Comparison of ENCODE assay signal across 22 cellular contexts in the genomic region with DNA sequence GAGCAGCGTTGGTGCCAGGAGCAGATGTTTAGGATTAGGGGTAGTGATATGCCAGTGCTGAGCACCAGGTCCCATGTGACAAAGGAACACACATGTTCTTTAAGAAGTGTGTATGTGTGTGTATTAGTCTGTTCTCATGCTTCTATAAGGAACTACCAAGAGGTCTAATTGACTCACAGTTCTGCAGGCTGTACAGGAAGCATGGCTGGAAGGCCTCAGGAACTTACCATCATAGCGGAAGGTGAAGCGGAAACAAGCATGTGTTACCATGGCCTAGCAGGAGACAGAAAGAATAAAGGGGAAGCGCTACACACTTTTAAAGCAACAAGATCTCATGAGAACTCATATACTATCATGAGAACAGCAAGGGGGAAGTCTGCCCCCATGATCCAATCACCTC. TPM values are rescaled to one million over a fixed set of nuclear protein-coding genes. Genes with fewer than 3 reads are reported as not detected.
DNase-seq lines count a peak whose midpoint lies in the region; ATAC-seq, FAIRE-seq and TF ChIP-seq lines count a peak whose summit lies in the region.
"Had no signal": no experiment of that assay in that cellular context is flagged by ENCODE, and none has a peak within 500 bp of the region (broad histone marks: within the 10 kb centered on the region; RNA-seq: fewer than 3 reads in every experiment).

No MANE protein-coding gene starts in this region.

- no peak overlapping the region for H3K4me3 ChIP-seq in upper lobe of right lung
- H3K4me3 ChIP-seq: HAP-1 had no signal

- H3K36me3 Mint-ChIP-seq in progenitor cell of endocrine pancreas (ENCODE audit: insufficient read depth), result no peaks in the 10 kb centered on the region
- H3K36me3 Mint-ChIP-seq: CD14-positive monocyte; CD8-positive, alpha-beta T cell had no signal

- no peak overlapping the region for H3K27ac Mint-ChIP-seq in progenitor cell of endocrine pancreas
- H3K27ac Mint-ChIP-seq: CD8-positive, alpha-beta T cell had no signal

- DNase-seq in cardiac septum (ENCODE audit: low spot score) (peak; percentile 79), left cardiac atrium (no peak), MV-4-11 (lab: John Stamatoyannopoulos, UW) (peak; percentile 54), lung microvascular endothelial cell (ENCODE audit: low read depth in 2 of 2) (peak; percentile 3 to 5), upper lobe of right lung (no peak), progenitor cell of endocrine pancreas (ENCODE audit: low spot score, unreplicated experiment) (no peak), RCC 7860 (ENCODE audit: low spot score) (no peak)
- DNase-seq: CD8-positive, alpha-beta T cell; COR-L47; DMS153; DMS79 treated with DMSO at 0.1 percent for 48 hours; EL had no signal

- no peak overlapping the region for H3K4me3 Mint-ChIP-seq in progenitor cell of endocrine pancreas (ENCODE audit: low read depth)
- H3K4me3 Mint-ChIP-seq: CD14-positive monocyte; CD8-positive, alpha-beta T cell had no signal

- no peaks in the 10 kb centered on the region for H3K27me3 Mint-ChIP-seq in progenitor cell of endocrine pancreas

- H3K27me3 ChIP-seq in upper lobe of right lung, result no peaks in the 10 kb centered on the region

- no peak overlapping the region for H3K27ac ChIP-seq in upper lobe of right lung

- no peaks in the 10 kb centered on the region for H3K9me3 ChIP-seq in upper lobe of right lung
- H3K9me3 ChIP-seq: HAP-1 had no signal

- no peaks in the 10 kb centered on the region for H3K36me3 ChIP-seq in upper lobe of right lung
- H3K36me3 ChIP-seq: HAP-1 had no signal

- H3K4me1 Mint-ChIP-seq in progenitor cell of endocrine pancreas (ENCODE audit: low read depth), result no peaks in the 10 kb centered on the region

- H3K4me1 ChIP-seq in upper lobe of right lung, result no peaks in the 10 kb centered on the region

- H3K9me3 Mint-ChIP-seq in progenitor cell of endocrine pancreas (ENCODE audit: low read depth), result no peaks in the 10 kb centered on the region
- H3K9me3 Mint-ChIP-seq: CD14-positive monocyte; CD8-positive, alpha-beta T cell had no signal

- FAIRE-seq in RCC 7860 (lab: Jason Lieb, UNC), result no peak
- FAIRE-seq: A204.1, D721Med, G401.6, GM12892, GM19239, H1, HTR-8/SVneo had no signal

- intact Hi-C loops in cardiac septum (cut with DNase I) (no loop called here), left cardiac atrium (cut with DNase I) (no loop called here), upper lobe of right lung (cut with DNase I) (no loop called here)

- TF ChIP-seq CTCF in upper lobe of right lung (IDR thresholded peaks at IDR 0.05) (no peak), progenitor cell of endocrine pancreas (IDR thresholded peaks at IDR 0.05; ENCODE audit: unreplicated experiment) (no peak)

- ATAC-seq in left cardiac atrium (no peak), upper lobe of right lung (peak; percentile 45), HG02623 (IDR thresholded peaks at IDR 0.05; ENCODE audit: unreplicated experiment) (no peak)
- ATAC-seq: CD8-positive, alpha-beta T cell had no signal

RNA-seq across cellular contexts. Expression of gene PDZD8, which starts 22.8 kb away (rescaled TPM):
- total RNA-seq in cardiac septum (27.9 TPM), left cardiac atrium (10 to 100 TPM; 22.2 to 28.5 TPM), lung microvascular endothelial cell (8.3 and 13.1 TPM in 2 replicates), upper lobe of right lung (38.7 TPM), progenitor cell of endocrine pancreas (28.6 and 30.9 TPM in 2 replicates)

Comparison
In these comparisons a context has a peak if more than half of its experiments do, and no peak if none do; other contexts are left out.
1. DNase-seq: peak in cardiac septum (single experiment), MV-4-11 (single experiment) and lung microvascular endothelial cell (2 of 2); none in left cardiac atrium (single experiment), upper lobe of right lung (single experiment), progenitor cell of endocrine pancreas (single experiment) and RCC 7860 (single experiment).